12 cellular contexts compared by ENCODE assay signal in the genomic region with DNA sequence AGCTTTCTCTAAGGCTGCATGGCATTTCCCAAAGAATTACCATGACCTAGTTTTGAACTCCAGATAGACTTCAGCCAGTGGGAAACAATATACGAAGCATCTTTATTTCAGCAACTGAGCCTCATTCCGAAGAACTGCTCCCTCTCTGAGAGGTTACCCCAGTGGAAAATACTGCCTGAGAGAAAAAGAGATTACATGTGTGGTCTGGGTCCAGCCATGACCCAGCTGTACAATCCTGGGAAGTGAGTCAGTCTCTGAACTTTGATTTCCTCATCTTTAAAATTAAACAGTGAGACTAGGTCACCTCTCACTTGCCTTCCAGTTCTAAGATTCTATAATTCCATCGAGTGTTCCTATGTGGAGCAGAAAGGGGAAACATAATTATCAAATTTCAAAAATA. TPM values are rescaled to one million over a fixed set of nuclear protein-coding genes. Genes with fewer than 3 reads are reported as not detected.
DNase-seq lines count a peak whose midpoint lies in the region; ATAC-seq, FAIRE-seq and TF ChIP-seq lines count a peak whose summit lies in the region.
"Had no signal": no experiment of that assay in that cellular context is flagged by ENCODE, and none has a peak within 500 bp of the region (broad histone marks: within the 10 kb centered on the region; RNA-seq: fewer than 3 reads in every experiment).

No MANE protein-coding gene starts in this region.

- FAIRE-seq in pancreas (lab: Jason Lieb, UNC): no peak

- 63% methylated on average over 3 of the region's 3 CpGs for WGBS in SK-N-SH (ENCODE audit: low lambda C conversion rate)
- WGBS in pancreas, 2 donors: 87 to 93% methylated on average over 3 of the region's 3 CpGs

- no peaks in the 10 kb centered on the region for H3K9me3 ChIP-seq in SK-N-SH
- H3K9me3 ChIP-seq in pancreas: no peaks in the 10 kb centered on the region

- H3K9me2 ChIP-seq in SK-N-SH: no peaks in the 10 kb centered on the region

- POLR2A ChIA-PET in SK-N-SH (lab: Yijun Ruan, JAX): no interaction called here

- TF ChIP-seq CTCF in SK-N-SH (IDR thresholded peaks at IDR 0.05) (no peak), fibroblast of villous mesenchyme (IDR thresholded peaks at IDR 0.05; ENCODE audit: insufficient read depth, low read depth, low read length) (no peak), pancreas (IDR thresholded peaks at IDR 0.05) (no peak)

- H3K4me2 ChIP-seq in SK-N-SH: peak overlapping the region; percentile 26; the same call in 1 of the 2 replicates

- peak; percentile 63 for DNase-seq in COLO829 (ENCODE audit: low spot score)
- no peak for DNase-seq in SK-N-SH
- peak; percentile 94 for DNase-seq in fibroblast of villous mesenchyme (ENCODE audit: low read depth)
- no peak for DNase-seq in pancreas
- no peak for DNase-seq in Kasumi-1 (lab: John Stamatoyannopoulos, UW)
- no peak for DNase-seq in NK-92 treated with Interleukin-12 subunit alpha and Interleukin-12 subunit beta, amount 100 ng/mL, for 24 hours (lab: John Stamatoyannopoulos, UW)
- no peak for DNase-seq in D341Med (ENCODE audit: low spot score)
- DNase-seq in T-helper 1 cell: no peak
- DNase-seq: activated CD8-positive, alpha-beta memory T cell treated with anti-CD3 and anti-CD28 coated beads, Interleukin-2, amount 10 ng/mL, durations not matched to agents 7 days and 5 days; CD8-positive, alpha-beta memory T cell; NCI-H524; nucleus accumbens had no signal

- peaks cover 0 to 11% of the 10 kb centered on the region in 2 experiments; a peak in 3 of 4 replicates for H3K4me1 ChIP-seq in SK-N-SH (ENCODE audit: control insufficient read depth in 1 of 2, insufficient read depth in 2 of 2, low read depth in 1 of 2, low read length in 1 of 2)
- H3K4me1 ChIP-seq in pancreas: no peaks in the 10 kb centered on the region

- CTCF ChIA-PET in SK-N-SH (lab: Yijun Ruan, JAX): interaction anchor here (0.6 to 1.4 kb wide), 2 partner anchors 34 to 207 kb away, joined by 3 read pairs; no protein-coding TSS in a partner anchor

- H3K36me3 ChIP-seq in SK-N-SH (replicated peaks in 1 of 2; ENCODE audit: control insufficient read depth in 1 of 2, insufficient read depth in 2 of 2, low read length in 1 of 2): peaks cover 0 to 11% of the 10 kb centered on the region in 2 experiments
- H3K36me3 ChIP-seq in pancreas: no peaks in the 10 kb centered on the region

- H3K27ac ChIP-seq in SK-N-SH (ENCODE audit: low read depth in 2 of 2, low read length in 1 of 2): peak overlapping the region in 1 of 2 experiments; percentile 84; a peak in 2 of 4 replicates
- no peak overlapping the region for H3K27ac ChIP-seq in pancreas

- intact Hi-C loops in pancreas (cut with DNase I): no loop called here

- no peaks in the 10 kb centered on the region for H4K20me1 ChIP-seq in SK-N-SH (ENCODE audit: insufficient read depth)

- H3K27me3 ChIP-seq in SK-N-SH (ENCODE audit: insufficient read depth) (no peaks in the 10 kb centered on the region), pancreas (no peaks in the 10 kb centered on the region)

- peak in 3 of 4 donors; percentile 46 to 73 (median 63) for ATAC-seq in pancreas
- ATAC-seq: activated CD8-positive, alpha-beta memory T cell treated with anti-CD3 and anti-CD28 coated beads, Interleukin-2, amount 10 ng/mL, durations not matched to agents 7 days and 5 days had no signal

- H3F3A ChIP-seq in SK-N-SH (replicated peaks; ENCODE audit: insufficient read depth): peaks cover 33% of the 10 kb centered on the region

- 0 out of 4 replicates have a peak, but pooled peaks of 1 of the 2 experiments have one; percentile 16 for TF ChIP-seq EP300 in SK-N-SH (IDR thresholded peaks at IDR 0.05; ENCODE audit: borderline replicate concordance in 1 of 2, low read depth in 1 of 2, low read length in 1 of 2)

- H2AFZ ChIP-seq in SK-N-SH (ENCODE audit: low read depth): no peak overlapping the region

- peak overlapping the region; percentile 15; the same call in 1 of the 2 replicates for H3K9ac ChIP-seq in SK-N-SH

- peaks cover 74% of the 10 kb centered on the region for H3K79me2 ChIP-seq in SK-N-SH (ENCODE audit: insufficient read depth)

- H3K4me3 ChIP-seq in SK-N-SH (ENCODE audit: low read depth in 2 of 2, low read length in 1 of 2) (no peak overlapping the region), fibroblast of villous mesenchyme (ENCODE audit: low read depth, low read length) (no peak overlapping the region), pancreas (no peak overlapping the region)

- TF ChIP-seq RAD21 in SK-N-SH (IDR thresholded peaks at IDR 0.05; ENCODE audit: low read length): no peak

TF ChIP-seq in SK-N-SH, 30 proteins besides CTCF, POLR2A, EP300 and RAD21:
- TF ChIP-seq NFIC (IDR thresholded peaks at IDR 0.05; ENCODE audit: borderline replicate concordance) (no peak), FOSL2 (IDR thresholded peaks at IDR 0.05; ENCODE audit: borderline replicate concordance, low read depth) (peak; percentile 53), MXI1 (IDR thresholded peaks at IDR 0.05; ENCODE audit: low read depth, low read length) (no peak), SMC3 (IDR thresholded peaks at IDR 0.05; ENCODE audit: low read depth, low read length) (no peak), RFX5 (IDR thresholded peaks at IDR 0.05; ENCODE audit: low read length) (no peak), ELF1 (IDR thresholded peaks at IDR 0.05) (no peak), NRF1 (IDR thresholded peaks at IDR 0.05; ENCODE audit: low read depth, low read length) (no peak), TCF12 (IDR thresholded peaks at IDR 0.05) (peak; percentile 59), JUND (IDR thresholded peaks at IDR 0.05) (peak; percentile 71)

RNA-seq across cellular contexts. Expression of a gene that starts 42.4 kb away (rescaled TPM):
- polyA plus RNA-seq in SK-N-SH (2012; rRNA removed): 19.4 and 26.8 TPM in 2 replicates
- polyA plus RNA-seq in SK-N-SH (2012; cell fraction: cytosol; rRNA removed): 19.5 and 21.3 TPM in 2 replicates
- 29.9 and 67.9 TPM in 2 replicates for polyA plus RNA-seq in SK-N-SH (2012; cell fraction: nucleus; rRNA removed)
- 5.2 and 7.7 TPM in 2 replicates for total RNA-seq in fibroblast of villous mesenchyme
- total RNA-seq in pancreas: 10 to 100 TPM in 1 of 6 donors, 1 to 10 TPM in 5; 4.4 to 13.6 (median 6.0) TPM
- 1 to 10 TPM; 3.5 to 4.7 TPM for polyA plus RNA-seq in pancreas

Comparison
In these comparisons a context has a peak if more than half of its experiments do, and no peak if none do; other contexts are left out.
1. DNase-seq: peak in COLO829 (single experiment) and fibroblast of villous mesenchyme (single experiment); none in SK-N-SH (single experiment), pancreas (0 of 6), Kasumi-1 (0 of 2), NK-92 treated with Interleukin-12 subunit alpha and Interleukin-12 subunit beta, amount 100 ng/mL, for 24 hours (single experiment), D341Med (single experiment) and T-helper 1 cell (0 of 5).